17 cellular contexts compared by ENCODE assay signal in genomic region chr11:76714493-76714892, GRCh38. TPM values are rescaled to one million over a fixed set of nuclear protein-coding genes. Genes with fewer than 3 reads are reported as not detected.
A peak's percentile ranks its signal among the peaks of the same experiment; 100 is the strongest.
DNase-seq lines count a peak whose midpoint lies in the region; TF ChIP-seq lines count a peak whose summit lies in the region.
"Had no signal": no experiment of that assay in that cellular context is flagged by ENCODE, and none has a peak within 500 bp of the region (broad histone marks: within the 10 kb centered on the region; RNA-seq: fewer than 3 reads in every experiment).

No MANE protein-coding gene starts in this region.

- no peak overlapping the region for H3K9ac ChIP-seq in OCI-LY3 (ENCODE audit: low read length)
- H3K9ac ChIP-seq: BLaER1 treated with 17β-estradiol and CSF1 and Interleukin-3, amounts not matched to agents 10 nM and 100 nM had no signal

- H4K20me1 ChIP-seq in OCI-LY3 (ENCODE audit: insufficient read depth, low read length) (no peaks in the 10 kb centered on the region), osteoblast (ENCODE audit: insufficient read depth, low read length) (no peaks in the 10 kb centered on the region)
- H4K20me1 ChIP-seq: BLaER1 treated with 17β-estradiol and CSF1 and Interleukin-3, amounts not matched to agents 10 nM and 100 nM had no signal

- H3K4me2 ChIP-seq in OCI-LY3 (ENCODE audit: low read length), result no peak overlapping the region
- H3K4me2 ChIP-seq in osteoblast (ENCODE audit: insufficient read depth, low read length), result no peak overlapping the region
- H3K4me2 ChIP-seq: BLaER1 treated with 17β-estradiol and CSF1 and Interleukin-3, amounts not matched to agents 10 nM and 100 nM had no signal

- no peaks in the 10 kb centered on the region for H3K36me3 ChIP-seq in H7 (replicated peaks; ENCODE audit: control insufficient read depth, insufficient read depth, low read length)
- no peaks in the 10 kb centered on the region for H3K36me3 ChIP-seq in OCI-LY3 (replicated peaks; ENCODE audit: low read depth, low read length)
- no peaks in the 10 kb centered on the region for H3K36me3 ChIP-seq in osteoblast (ENCODE audit: insufficient read depth, low read length)
- H3K36me3 ChIP-seq: BLaER1 treated with 17β-estradiol and CSF1 and Interleukin-3, amounts not matched to agents 10 nM and 100 nM; HAP-1 had no signal

- TF ChIP-seq CTCF in OCI-LY3 (IDR thresholded peaks at IDR 0.05; ENCODE audit: low read depth, low read length), result peak; percentile 30; the same call in 1 of the 2 replicates
- peak; percentile 1 for TF ChIP-seq CTCF in choroid plexus epithelial cell (conservative IDR thresholded peaks at IDR 0.05; ENCODE audit: low read depth, low read length)
- peak; percentile 11 for TF ChIP-seq CTCF in osteoblast (IDR thresholded peaks at IDR 0.05; ENCODE audit: extremely low read depth, low read depth, low read length)

- peaks cover 6% of the 10 kb centered on the region; the same call in 1 of the 2 replicates for H3K4me1 ChIP-seq in OCI-LY3 (ENCODE audit: low read length)
- no peaks in the 10 kb centered on the region for H3K4me1 ChIP-seq in osteoblast (ENCODE audit: insufficient read depth, low read length)
- H3K4me1 ChIP-seq: BLaER1 treated with 17β-estradiol and CSF1 and Interleukin-3, amounts not matched to agents 10 nM and 100 nM; HAP-1 had no signal

- DNase-seq in H7 (peak; percentile 58), choroid plexus epithelial cell (ENCODE audit: low read depth) (no peak), osteoblast (ENCODE audit: insufficient read length, low spot score, missing footprints) (no peak), retina (no peak), NCI-H2029 treated with DMSO at 0.1 percent for 48 hours (lab: John Stamatoyannopoulos, UW) (no peak), NOMO-1 treated with DMSO at 0.1 percent for 48 hours (lab: John Stamatoyannopoulos, UW; ENCODE audit: unreplicated experiment) (no peak)
- DNase-seq: CD8-positive, alpha-beta memory T cell; DMS53; KBM-7; NCI-H1417; NCI-H187; NCI-H2227 treated with DMSO at 0.1 percent for 48 hours; NCI-H524 treated with DMSO at 0.1 percent for 48 hours had no signal

- H3K4me3 ChIP-seq in H7 (ENCODE audit: insufficient read depth, low read depth, low read length) (no peak overlapping the region), OCI-LY3 (ENCODE audit: low read length) (no peak overlapping the region), choroid plexus epithelial cell (ENCODE audit: low read depth, low read length) (no peak overlapping the region), osteoblast (ENCODE audit: insufficient read depth, low read length) (no peak overlapping the region)
- H3K4me3 ChIP-seq: BLaER1 treated with 17β-estradiol and CSF1 and Interleukin-3, amounts not matched to agents 10 nM and 100 nM; HAP-1 had no signal

- no peaks in the 10 kb centered on the region for H3K79me2 ChIP-seq in OCI-LY3 (ENCODE audit: low read length)
- no peaks in the 10 kb centered on the region for H3K79me2 ChIP-seq in osteoblast (ENCODE audit: insufficient read depth, low read length)

- H2AFZ ChIP-seq in OCI-LY3 (ENCODE audit: low read depth, low read length), result no peak overlapping the region
- no peak overlapping the region for H2AFZ ChIP-seq in osteoblast (ENCODE audit: low read length)

- H3K9me3 ChIP-seq in OCI-LY3 (ENCODE audit: insufficient read depth, low read length) (no peaks in the 10 kb centered on the region), osteoblast (ENCODE audit: low read depth, low read length) (no peaks in the 10 kb centered on the region)
- H3K9me3 ChIP-seq: BLaER1 treated with 17β-estradiol and CSF1 and Interleukin-3, amounts not matched to agents 10 nM and 100 nM; HAP-1 had no signal

- no peaks in the 10 kb centered on the region for H3K27me3 ChIP-seq in H7 (ENCODE audit: control insufficient read depth, insufficient read depth, low read length)
- no peaks in the 10 kb centered on the region for H3K27me3 ChIP-seq in OCI-LY3 (ENCODE audit: low read depth, low read length)
- H3K27me3 ChIP-seq in osteoblast (ENCODE audit: insufficient read depth, low read length), result no peaks in the 10 kb centered on the region
- H3K27me3 ChIP-seq: BLaER1 treated with 17β-estradiol and CSF1 and Interleukin-3, amounts not matched to agents 10 nM and 100 nM had no signal

- no peak overlapping the region for H3K27ac ChIP-seq in OCI-LY3 (ENCODE audit: low read length)
- H3K27ac ChIP-seq in osteoblast (ENCODE audit: low read depth, low read length), result no peak overlapping the region
- H3K27ac ChIP-seq: BLaER1 treated with 17β-estradiol and CSF1 and Interleukin-3, amounts not matched to agents 10 nM and 100 nM had no signal

RNA-seq across cellular contexts. Expression of gene LRRC32, which starts 43.9 kb away (rescaled TPM):
- 0.63 and 0.94 TPM in 2 replicates for total RNA-seq in H7 (2014; rRNA removed; shearing (Covaris generic))
- total RNA-seq in osteoblast, result 37.6 and 41.3 TPM in 2 replicates
- total RNA-seq: A673 had no signal

Comparison
In these comparisons a context has a peak if more than half of its experiments do, and no peak if none do; other contexts are left out.
1. RNA of gene LRRC32, which starts 43.9 kb away (total RNA-seq): 37.6 to 41.3 TPM in osteoblast; 0.63 to 0.94 TPM in H7; every median in the first group is over 10 times any median in the second.
2. Peak in every context shown above with its lines, with median percentiles within 50 percentile points of each other: CTCF ChIP-seq.